9 cellular contexts compared by ENCODE assay signal in genomic region chr19:5339950-5340636, GRCh38. TPM values are rescaled to one million over a fixed set of nuclear protein-coding genes. Genes with fewer than 3 reads are reported as not detected.
A peak's percentile ranks its signal among the peaks of the same experiment; 100 is the strongest.
DNase-seq lines count a peak whose midpoint lies in the region; ATAC-seq, FAIRE-seq and TF ChIP-seq lines count a peak whose summit lies in the region.
"Had no signal": no experiment of that assay in that cellular context is flagged by ENCODE, and none has a peak within 500 bp of the region (broad histone marks: within the 10 kb centered on the region; RNA-seq: fewer than 3 reads in every experiment).

No MANE protein-coding gene starts in this region.

- no peak overlapping the region for H3K4me3 Mint-ChIP-seq in activated CD8-positive, alpha-beta T cell treated with anti-CD3 and anti-CD28 coated beads, Interleukin-2, amount 10 ng/mL, durations not matched to agents 7 days and 5 days
- peak overlapping the region; percentile 85 for H3K4me3 Mint-ChIP-seq in glutamatergic neuron (ENCODE audit: unreplicated experiment)

- H3K9me3 Mint-ChIP-seq in activated CD8-positive, alpha-beta T cell treated with anti-CD3 and anti-CD28 coated beads, Interleukin-2, amount 10 ng/mL, durations not matched to agents 7 days and 5 days (ENCODE audit: insufficient read depth) = no peaks in the 10 kb centered on the region
- peaks cover 24% of the 10 kb centered on the region for H3K9me3 Mint-ChIP-seq in glutamatergic neuron (ENCODE audit: unreplicated experiment)

- H3K27ac ChIP-seq in 22Rv1 (peak overlapping the region; percentile 60), psoas muscle (no peak overlapping the region)
- H3K27ac ChIP-seq: epithelial cell of prostate had no signal

- 0 to 1% (median 1%) methylated on average over 36 to 73 of the region's 73 CpGs for WGBS in psoas muscle, 3 donors

- peak overlapping the region; percentile 58 for H3K4me3 ChIP-seq in psoas muscle

- H3K4me1 ChIP-seq in psoas muscle = peaks cover 5% of the 10 kb centered on the region

- CTCF ChIA-PET in activated CD8-positive, alpha-beta T cell treated with anti-CD3 and anti-CD28 coated beads, Interleukin-2, amount 10 ng/mL, durations not matched to agents 7 days and 5 days (lab: Charles Lee) = no interaction called here

- H3K27me3 Mint-ChIP-seq in activated CD8-positive, alpha-beta T cell treated with anti-CD3 and anti-CD28 coated beads, Interleukin-2, amount 10 ng/mL, durations not matched to agents 7 days and 5 days (ENCODE audit: low read depth) = peaks cover 51% of the 10 kb centered on the region
- H3K27me3 Mint-ChIP-seq in glutamatergic neuron (ENCODE audit: unreplicated experiment) = peaks cover 28% of the 10 kb centered on the region

- no peaks in the 10 kb centered on the region for H3K36me3 ChIP-seq in psoas muscle (ENCODE audit: insufficient read depth in 1 of 2, low read depth in 1 of 2)

- H3K36me3 Mint-ChIP-seq in activated CD8-positive, alpha-beta T cell treated with anti-CD3 and anti-CD28 coated beads, Interleukin-2, amount 10 ng/mL, durations not matched to agents 7 days and 5 days (ENCODE audit: low read depth) = peaks cover 2% of the 10 kb centered on the region
- H3K36me3 Mint-ChIP-seq in glutamatergic neuron (ENCODE audit: unreplicated experiment) = peaks cover 4% of the 10 kb centered on the region

- no peaks in the 10 kb centered on the region for H3K9me3 ChIP-seq in psoas muscle

- no peak overlapping the region for H3K27ac Mint-ChIP-seq in activated CD8-positive, alpha-beta T cell treated with anti-CD3 and anti-CD28 coated beads, Interleukin-2, amount 10 ng/mL, durations not matched to agents 7 days and 5 days
- H3K27ac Mint-ChIP-seq in glutamatergic neuron (ENCODE audit: unreplicated experiment) = peak overlapping the region; percentile 82

- peaks cover 0 to 76% (median 25%) of the 10 kb centered on the region in 3 donors for H3K27me3 ChIP-seq in psoas muscle (ENCODE audit: insufficient read depth in 3 of 3, low read length in 2 of 3)

- peaks cover 12% of the 10 kb centered on the region for H3K4me1 Mint-ChIP-seq in activated CD8-positive, alpha-beta T cell treated with anti-CD3 and anti-CD28 coated beads, Interleukin-2, amount 10 ng/mL, durations not matched to agents 7 days and 5 days (ENCODE audit: low read depth)
- H3K4me1 Mint-ChIP-seq in glutamatergic neuron (ENCODE audit: low read depth, unreplicated experiment) = peaks cover 17% of the 10 kb centered on the region

- POLR2A ChIA-PET in activated CD8-positive, alpha-beta T cell treated with anti-CD3 and anti-CD28 coated beads, Interleukin-2, amount 10 ng/mL, durations not matched to agents 7 days and 5 days (lab: Charles Lee) = no interaction called here

- no peak for TF ChIP-seq POLR2A in GM12891 (IDR thresholded peaks at IDR 0.05; ENCODE audit: low read depth, low read length)

- ATAC-seq in GM19023 (IDR thresholded peaks at IDR 0.05; ENCODE audit: unreplicated experiment) (peak; percentile 20), psoas muscle (no peak), GM18909 (IDR thresholded peaks at IDR 0.05; ENCODE audit: poor library complexity, unreplicated experiment) (no peak)
- ATAC-seq in activated CD8-positive, alpha-beta T cell treated with anti-CD3 and anti-CD28 coated beads, Interleukin-2, amount 10 ng/mL, durations not matched to agents 7 days and 5 days = peak; percentile 44

- peak; percentile 50 for TF ChIP-seq CTCF in 22Rv1 (IDR thresholded peaks at IDR 0.05)
- TF ChIP-seq CTCF in glutamatergic neuron (IDR thresholded peaks at IDR 0.05; ENCODE audit: partially characterized antibody, unreplicated experiment) = peak; percentile 17
- TF ChIP-seq CTCF in psoas muscle (IDR thresholded peaks at IDR 0.05) = no peak

- no peak for FAIRE-seq in GM12891 (lab: Jason Lieb, UNC)

- intact Hi-C loops in psoas muscle (cut with DNase I) = no loop called here

- no peak for DNase-seq in activated CD8-positive, alpha-beta T cell treated with anti-CD3 and anti-CD28 coated beads, Interleukin-2, amount 10 ng/mL, durations not matched to agents 7 days and 5 days
- DNase-seq in glutamatergic neuron = peak; percentile 73
- DNase-seq in psoas muscle = no peak
- DNase-seq in GM12891 (ENCODE audit: insufficient read length, low spot score) = no peak
- no peak for DNase-seq in inferior parietal cortex (ENCODE audit: extremely low spot score)

TF ChIP-seq in GM12891, 5 proteins besides CTCF, POLR2A, EP300 and RAD21:
- TF ChIP-seq POU2F2 (IDR thresholded peaks at IDR 0.05; ENCODE audit: low read depth, low read length) (no peak), SPI1 (IDR thresholded peaks at IDR 0.05; ENCODE audit: low read depth, low read length) (no peak), TAF1 (IDR thresholded peaks at IDR 0.05; ENCODE audit: low read depth, low read length) (no peak), POLR2AphosphoS5 (IDR thresholded peaks at IDR 0.05; ENCODE audit: low read depth, low read length) (no peak), PAX5 (IDR thresholded peaks at IDR 0.05; ENCODE audit: insufficient read depth, low read length, severe bottlenecking) (no peak)

RNA-seq across cellular contexts. Expression of gene PTPRS, which starts 0.5 kb away (rescaled TPM):
- total RNA-seq in activated CD8-positive, alpha-beta T cell treated with anti-CD3 and anti-CD28 coated beads, Interleukin-2, amount 10 ng/mL, durations not matched to agents 7 days and 5 days = under 1 TPM in 1 of 2 experiments, not detected in 1; 0.05 TPM
- total RNA-seq in glutamatergic neuron (ENCODE audit: unreplicated experiment) (1,064 TPM), psoas muscle (10 to 100 TPM; 11.4 to 29.7 (median 23.5) TPM)
- polyA plus RNA-seq in psoas muscle = 1 to 10 TPM; 4.2 to 5.5 (median 4.3) TPM
- polyA plus RNA-seq in GM12891 (2012; ENCODE audit: low read depth, missing spikeins) = 7.4 TPM

Comparison
In these comparisons a context has a peak if more than half of its experiments do, and no peak if none do; other contexts are left out.
1. ATAC-seq: peak in GM19023 (single experiment) and activated CD8-positive, alpha-beta T cell treated with anti-CD3 and anti-CD28 coated beads, Interleukin-2, amount 10 ng/mL, durations not matched to agents 7 days and 5 days (single experiment); none in psoas muscle (0 of 4) and GM18909 (single experiment).
2. RNA of gene PTPRS, which starts 0.5 kb away (total RNA-seq): 1,064 TPM in glutamatergic neuron (single experiment); 11.4 to 29.7 TPM in psoas muscle and 0.05 TPM in activated CD8-positive, alpha-beta T cell treated with anti-CD3 and anti-CD28 coated beads, Interleukin-2, amount 10 ng/mL, durations not matched to agents 7 days and 5 days; every median in the first group is over 10 times any median in the second.